In the genomic region with DNA sequence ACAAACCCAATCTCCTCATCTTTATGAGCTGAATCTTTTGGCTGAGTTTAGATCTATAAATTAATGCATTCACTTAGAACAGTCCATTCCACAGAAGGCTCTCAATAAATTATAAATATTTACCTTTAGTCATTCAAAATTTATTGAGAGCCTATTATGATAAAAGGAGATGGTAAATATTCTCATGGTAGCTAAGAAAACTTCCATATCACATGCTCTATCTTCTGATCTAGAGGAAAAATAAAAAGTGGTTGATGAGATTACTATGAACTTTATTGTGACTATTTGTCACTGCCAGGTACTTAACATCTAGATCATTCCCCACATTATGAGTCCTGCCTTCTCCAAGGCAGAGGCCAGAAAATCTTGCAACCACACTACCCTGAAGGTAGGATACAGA, we compare ENCODE assay signal across 16 cellular contexts.
A peak's percentile ranks its signal among the peaks of the same experiment; 100 is the strongest.
DNase-seq lines count a peak whose midpoint lies in the region; ATAC-seq and TF ChIP-seq lines count a peak whose summit lies in the region.
"Had no signal": no experiment of that assay in that cellular context is flagged by ENCODE, and none has a peak within 500 bp of the region (broad histone marks: within the 10 kb centered on the region; RNA-seq: fewer than 3 reads in every experiment).

No MANE protein-coding gene starts in this region.

- TF ChIP-seq CTCF in PC-3 (conservative IDR thresholded peaks at IDR 0.05; ENCODE audit: low read depth, low read length) (no peak), colonic mucosa (IDR thresholded peaks at IDR 0.05) (no peak)

- POLR2A ChIA-PET in HEK293T (lab: Yijun Ruan, JAX), result no interaction called here
- POLR2A ChIA-PET in PC-3 (lab: Charles Lee; ENCODE audit: unreplicated experiment), result interaction anchor here (0.6 kb wide), 1 partner anchor 38 kb away, joined by 3 read pairs; no protein-coding TSS in a partner anchor

- BruUV-seq in PC-3 (replicated peaks; lab: Mats Ljungman, UMichigan), result no TSS peak

- intact Hi-C loops in PC-3 (cut with micrococcal nuclease), result loop anchor here (1.0 to 10.0 kb wide), 6 partner anchors 10 to 455 kb away; a partner anchor contains a TSS
- intact Hi-C loops in colonic mucosa (cut with DNase I), result no loop called here

- H3K27ac ChIP-seq in PC-3 (ENCODE audit: low read length), result 0 out of 2 replicates have a peak overlapping the region, but pooled peaks have one; percentile 4
- no peak overlapping the region for H3K27ac ChIP-seq in colonic mucosa
- H3K27ac ChIP-seq: BLaER1, GM23248, HL-60 had no signal

- H3K27me3 ChIP-seq in PC-3 (ENCODE audit: low read length), result no peaks in the 10 kb centered on the region
- H3K27me3 ChIP-seq in colonic mucosa, result no peaks in the 10 kb centered on the region
- H3K27me3 ChIP-seq: BLaER1 had no signal

- no peaks in the 10 kb centered on the region for H4K20me1 ChIP-seq in PC-3 (ENCODE audit: low read length)
- H4K20me1 ChIP-seq: BLaER1 had no signal

- H3K79me2 ChIP-seq in PC-3 (ENCODE audit: low read length), result no peaks in the 10 kb centered on the region

- no peaks in the 10 kb centered on the region for H3K9me3 ChIP-seq in PC-3 (ENCODE audit: low read length)
- H3K9me3 ChIP-seq in colonic mucosa, result no peaks in the 10 kb centered on the region

- peaks cover 37% of the 10 kb centered on the region for H3K4me1 ChIP-seq in PC-3 (ENCODE audit: insufficient read depth, low read length)
- no peaks in the 10 kb centered on the region for H3K4me1 ChIP-seq in colonic mucosa
- H3K4me1 ChIP-seq: BLaER1 had no signal

- H3F3A ChIP-seq in PC-3 (ENCODE audit: low read length, unreplicated experiment), result no peaks in the 10 kb centered on the region

- no peak overlapping the region for H3K4me2 ChIP-seq in PC-3 (ENCODE audit: low read length)
- H3K4me2 ChIP-seq: BLaER1 had no signal

- H3K36me3 ChIP-seq in PC-3 (ENCODE audit: low read depth, low read length) (no peaks in the 10 kb centered on the region), colonic mucosa (no peaks in the 10 kb centered on the region)
- H3K36me3 ChIP-seq: BLaER1 had no signal

- no peaks in the 10 kb centered on the region for H3K9me2 ChIP-seq in PC-3 (replicated peaks; ENCODE audit: low read length)

- H3K4me3 ChIP-seq in PC-3 (ENCODE audit: low read length) (no peak overlapping the region), colonic mucosa (no peak overlapping the region)
- H3K4me3 ChIP-seq: BLaER1, GM23248 had no signal

- peak; percentile 61 for ATAC-seq in PC-3
- no peak for ATAC-seq in HG02870 (IDR thresholded peaks at IDR 0.05; ENCODE audit: unreplicated experiment)
- ATAC-seq: HCT116 had no signal

- CTCF ChIA-PET in HEK293T (lab: Yijun Ruan, JAX) (no interaction called here), PC-3 (lab: Charles Lee) (interaction anchor here (0.6 kb wide), 1 partner anchor 447 kb away, joined by 3 read pairs; no protein-coding TSS in a partner anchor)

- H3K9ac ChIP-seq in PC-3 (ENCODE audit: low read length) (no peak overlapping the region), colonic mucosa (ENCODE audit: low read depth in 2 of 2, low read length in 2 of 2) (no peak overlapping the region)
- H3K9ac ChIP-seq: BLaER1, GM23248 had no signal

- H2AFZ ChIP-seq in PC-3 (ENCODE audit: low read length), result no peak overlapping the region
- H2AFZ ChIP-seq: GM23248 had no signal

- DNase-seq in DMS79 treated with DMSO at 0.1 percent for 48 hours (lab: John Stamatoyannopoulos, UW) (peak; percentile 99), DMS79 (lab: John Stamatoyannopoulos, UW) (no peak), HEK293T (ENCODE audit: extremely low spot score) (no peak), PC-3 (peak; percentile 72), colonic mucosa (no peak), NCI-H2196 (lab: John Stamatoyannopoulos, UW; ENCODE audit: unreplicated experiment) (no peak)
- DNase-seq: 8988T; CD4-positive, alpha-beta memory T cell; DMS153; GDM1; GM23248; H7 had no signal

TF ChIP-seq in HEK293T, 16 proteins besides CTCF, POLR2A, EP300 and RAD21:
- no peak for TF ChIP-seq LEF1 (IDR thresholded peaks at IDR 0.05; ENCODE audit: borderline replicate concordance)
- TF ChIP-seq, protein P1, sequence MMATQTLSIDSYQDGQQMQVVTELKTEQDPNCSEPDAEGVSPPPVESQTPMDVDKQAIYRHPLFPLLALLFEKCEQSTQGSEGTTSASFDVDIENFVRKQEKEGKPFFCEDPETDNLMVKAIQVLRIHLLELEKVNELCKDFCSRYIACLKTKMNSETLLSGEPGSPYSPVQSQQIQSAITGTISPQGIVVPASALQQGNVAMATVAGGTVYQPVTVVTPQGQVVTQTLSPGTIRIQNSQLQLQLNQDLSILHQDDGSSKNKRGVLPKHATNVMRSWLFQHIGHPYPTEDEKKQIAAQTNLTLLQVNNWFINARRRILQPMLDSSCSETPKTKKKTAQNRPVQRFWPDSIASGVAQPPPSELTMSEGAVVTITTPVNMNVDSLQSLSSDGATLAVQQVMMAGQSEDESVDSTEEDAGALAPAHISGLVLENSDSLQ (IDR thresholded peaks at IDR 0.05), result peak; percentile 25; the same call in 1 of the 2 replicates
TF ChIP-seq in HEK293T: peak in this region for 1.

Comparison
In these comparisons a context has a peak if more than half of its experiments do, and no peak if none do; other contexts are left out.
1. DNase-seq: peak in DMS79 treated with DMSO at 0.1 percent for 48 hours (single experiment) and PC-3 (single experiment); none in DMS79 (single experiment), HEK293T (single experiment), colonic mucosa (single experiment) and NCI-H2196 (single experiment).